23 cellular contexts compared by ENCODE assay signal in the genomic region with DNA sequence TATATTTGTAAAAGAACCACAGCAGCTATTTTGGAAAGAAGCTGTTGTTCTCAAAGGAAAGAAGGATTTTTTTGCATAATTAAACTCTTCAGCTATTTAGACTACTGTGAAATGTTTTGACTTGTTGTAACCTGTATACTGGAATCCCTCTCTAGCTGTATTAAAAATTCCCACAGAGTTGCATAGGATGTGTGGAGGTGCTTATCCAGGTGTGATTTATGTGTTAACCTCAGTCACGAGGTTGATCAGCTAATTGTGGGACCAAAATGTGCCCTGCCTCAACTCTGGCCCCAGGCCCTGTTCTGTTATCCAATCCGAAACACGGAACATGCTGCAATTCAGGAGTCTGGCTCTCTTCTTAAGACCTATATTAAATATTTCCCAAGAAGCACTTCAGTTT.
DNase-seq lines count a peak whose midpoint lies in the region; ATAC-seq and TF ChIP-seq lines count a peak whose summit lies in the region.
"Had no signal": no experiment of that assay in that cellular context is flagged by ENCODE, and none has a peak within 500 bp of the region (broad histone marks: within the 10 kb centered on the region; RNA-seq: fewer than 3 reads in every experiment).

No MANE protein-coding gene starts in this region.

- no peak for DNase-seq in T-helper 2 cell treated with Interferon-gamma antibody and Interleukin-4, amounts not matched to agents 5 μg/mL and 100 μg/mL, for 36 hours (ENCODE audit: low spot score)
- DNase-seq in T-helper 2 cell (no peak), spleen (no peak), CD1c-positive myeloid dendritic cell (ENCODE audit: extremely low spot score) (no peak)
- DNase-seq in activated naive CD8-positive, alpha-beta T cell treated with anti-CD3 and anti-CD28 coated beads, Interleukin-2, amount 10 ng/mL, durations not matched to agents 7 days and 5 days, result no peak
- DNase-seq in activated naive CD8-positive, alpha-beta T cell treated with anti-CD3 and anti-CD28 coated beads for 36 hours, result no peak
- DNase-seq in activated T-helper 2 cell treated with anti-CD3 and anti-CD28 coated beads, Interferon-gamma antibody, Interleukin-2, Interleukin-4, amounts not matched to agents 10 μg/mL and 5 μg/mL and 100 μg/mL, durations not matched to agents 14 hours and 24 hours and 36 hours (ENCODE audit: low spot score), result no peak
- DNase-seq: 8988T; CD4-positive, CD25-positive, alpha-beta regulatory T cell; DMS153; DND-41; GOT3; KBM-7; MM.1S; NCI-H1417; NCI-H1694; NCI-H2029 treated with DMSO at 0.1 percent for 48 hours; NCI-H446 treated with DMSO at 0.1 percent for 48 hours; NCI-H526; PC-9; SHP77 had no signal

- H3K4me3 Mint-ChIP-seq in T-helper 2 cell treated with Interferon-gamma antibody and Interleukin-4, amounts not matched to agents 5 μg/mL and 100 μg/mL, for 36 hours, result no peak overlapping the region
- no peak overlapping the region for H3K4me3 Mint-ChIP-seq in activated naive CD8-positive, alpha-beta T cell treated with anti-CD3 and anti-CD28 coated beads, Interleukin-2, amount 10 ng/mL, durations not matched to agents 7 days and 5 days
- H3K4me3 Mint-ChIP-seq in activated naive CD8-positive, alpha-beta T cell treated with anti-CD3 and anti-CD28 coated beads for 36 hours, result no peak overlapping the region
- H3K4me3 Mint-ChIP-seq in activated T-helper 2 cell treated with anti-CD3 and anti-CD28 coated beads, Interferon-gamma antibody, Interleukin-2, Interleukin-4, amounts not matched to agents 10 μg/mL and 5 μg/mL and 100 μg/mL, durations not matched to agents 14 hours and 24 hours and 36 hours (ENCODE audit: low read depth), result no peak overlapping the region
- H3K4me3 Mint-ChIP-seq: CD4-positive, CD25-positive, alpha-beta regulatory T cell had no signal

- POLR2A ChIA-PET in activated naive CD8-positive, alpha-beta T cell treated with anti-CD3 and anti-CD28 coated beads, Interleukin-2, amount 10 ng/mL, durations not matched to agents 7 days and 5 days (lab: Charles Lee), result interaction anchor here (0.8 to 4.8 kb wide), 5 partner anchors 9 to 90 kb away, joined by 3 to 140 read pairs (median 3); a partner anchor contains a TSS

- H3K36me3 Mint-ChIP-seq in T-helper 2 cell treated with Interferon-gamma antibody and Interleukin-4, amounts not matched to agents 5 μg/mL and 100 μg/mL, for 36 hours (ENCODE audit: low read depth), result peaks cover 18% of the 10 kb centered on the region
- peaks cover 10% of the 10 kb centered on the region for H3K36me3 Mint-ChIP-seq in activated naive CD8-positive, alpha-beta T cell treated with anti-CD3 and anti-CD28 coated beads, Interleukin-2, amount 10 ng/mL, durations not matched to agents 7 days and 5 days
- H3K36me3 Mint-ChIP-seq in activated naive CD8-positive, alpha-beta T cell treated with anti-CD3 and anti-CD28 coated beads for 36 hours, result no peaks in the 10 kb centered on the region
- H3K36me3 Mint-ChIP-seq in activated T-helper 2 cell treated with anti-CD3 and anti-CD28 coated beads, Interferon-gamma antibody, Interleukin-2, Interleukin-4, amounts not matched to agents 10 μg/mL and 5 μg/mL and 100 μg/mL, durations not matched to agents 14 hours and 24 hours and 36 hours (ENCODE audit: low read depth), result peaks cover 13% of the 10 kb centered on the region

- H3K4me1 ChIP-seq in spleen, result peaks cover 3 to 56% (median 19%) of the 10 kb centered on the region in 6 donors
- H3K4me1 ChIP-seq: HAP-1 had no signal

- ATAC-seq in activated naive CD8-positive, alpha-beta T cell treated with anti-CD3 and anti-CD28 coated beads, Interleukin-2, amount 10 ng/mL, durations not matched to agents 7 days and 5 days (ENCODE audit: low read depth), result no peak
- no peak for ATAC-seq in GM18870 (IDR thresholded peaks at IDR 0.05; ENCODE audit: unreplicated experiment)

- no peaks in the 10 kb centered on the region for H3K27me3 Mint-ChIP-seq in T-helper 2 cell treated with Interferon-gamma antibody and Interleukin-4, amounts not matched to agents 5 μg/mL and 100 μg/mL, for 36 hours (ENCODE audit: low read depth)
- H3K27me3 Mint-ChIP-seq in activated naive CD8-positive, alpha-beta T cell treated with anti-CD3 and anti-CD28 coated beads, Interleukin-2, amount 10 ng/mL, durations not matched to agents 7 days and 5 days, result no peaks in the 10 kb centered on the region
- no peaks in the 10 kb centered on the region for H3K27me3 Mint-ChIP-seq in activated naive CD8-positive, alpha-beta T cell treated with anti-CD3 and anti-CD28 coated beads for 36 hours
- no peaks in the 10 kb centered on the region for H3K27me3 Mint-ChIP-seq in activated T-helper 2 cell treated with anti-CD3 and anti-CD28 coated beads, Interferon-gamma antibody, Interleukin-2, Interleukin-4, amounts not matched to agents 10 μg/mL and 5 μg/mL and 100 μg/mL, durations not matched to agents 14 hours and 24 hours and 36 hours (ENCODE audit: low read depth)
- H3K27me3 Mint-ChIP-seq: CD4-positive, CD25-positive, alpha-beta regulatory T cell had no signal

- intact Hi-C loops in activated T-helper 2 cell treated with anti-CD3 and anti-CD28 coated beads, Interferon-gamma antibody, Interleukin-2, Interleukin-4, amounts not matched to agents 10 μg/mL and 5 μg/mL and 100 μg/mL, durations not matched to agents 14 hours and 24 hours and 36 hours (cut with micrococcal nuclease), result no loop called here
- intact Hi-C loops in spleen (cut with DNase I; ENCODE audit: low total_unique reads), result no loop called here

- no peaks in the 10 kb centered on the region for H3K27me3 ChIP-seq in spleen (replicated peaks in 1 of 7)

- peaks cover 69% of the 10 kb centered on the region for H3K4me1 Mint-ChIP-seq in T-helper 2 cell treated with Interferon-gamma antibody and Interleukin-4, amounts not matched to agents 5 μg/mL and 100 μg/mL, for 36 hours (ENCODE audit: low read depth)
- H3K4me1 Mint-ChIP-seq in activated naive CD8-positive, alpha-beta T cell treated with anti-CD3 and anti-CD28 coated beads, Interleukin-2, amount 10 ng/mL, durations not matched to agents 7 days and 5 days, result peaks cover 67% of the 10 kb centered on the region
- peaks cover 54% of the 10 kb centered on the region for H3K4me1 Mint-ChIP-seq in activated naive CD8-positive, alpha-beta T cell treated with anti-CD3 and anti-CD28 coated beads for 36 hours
- peaks cover 65% of the 10 kb centered on the region for H3K4me1 Mint-ChIP-seq in activated T-helper 2 cell treated with anti-CD3 and anti-CD28 coated beads, Interferon-gamma antibody, Interleukin-2, Interleukin-4, amounts not matched to agents 10 μg/mL and 5 μg/mL and 100 μg/mL, durations not matched to agents 14 hours and 24 hours and 36 hours (ENCODE audit: low read depth)

- 76 to 95% (median 89%) methylated on average over 3 of the region's 3 CpGs for WGBS in spleen, 5 donors

- H3K36me3 ChIP-seq in spleen, result no peaks in the 10 kb centered on the region
- H3K36me3 ChIP-seq: HAP-1 had no signal

- no peak for TF ChIP-seq POLR2A in spleen (IDR thresholded peaks at IDR 0.05)

- H3K9me3 ChIP-seq in spleen, result no peaks in the 10 kb centered on the region
- H3K9me3 ChIP-seq: HAP-1 had no signal

- peak overlapping the region; percentile 15 for H3K27ac Mint-ChIP-seq in T-helper 2 cell treated with Interferon-gamma antibody and Interleukin-4, amounts not matched to agents 5 μg/mL and 100 μg/mL, for 36 hours
- H3K27ac Mint-ChIP-seq in activated naive CD8-positive, alpha-beta T cell treated with anti-CD3 and anti-CD28 coated beads, Interleukin-2, amount 10 ng/mL, durations not matched to agents 7 days and 5 days, result peak overlapping the region; percentile 77
- no peak overlapping the region for H3K27ac Mint-ChIP-seq in activated naive CD8-positive, alpha-beta T cell treated with anti-CD3 and anti-CD28 coated beads for 36 hours
- H3K27ac Mint-ChIP-seq in activated T-helper 2 cell treated with anti-CD3 and anti-CD28 coated beads, Interferon-gamma antibody, Interleukin-2, Interleukin-4, amounts not matched to agents 10 μg/mL and 5 μg/mL and 100 μg/mL, durations not matched to agents 14 hours and 24 hours and 36 hours, result peak overlapping the region; percentile 38

- H3K9me3 Mint-ChIP-seq in T-helper 2 cell treated with Interferon-gamma antibody and Interleukin-4, amounts not matched to agents 5 μg/mL and 100 μg/mL, for 36 hours, result peaks cover 11% of the 10 kb centered on the region
- peaks cover 7% of the 10 kb centered on the region for H3K9me3 Mint-ChIP-seq in activated naive CD8-positive, alpha-beta T cell treated with anti-CD3 and anti-CD28 coated beads, Interleukin-2, amount 10 ng/mL, durations not matched to agents 7 days and 5 days
- H3K9me3 Mint-ChIP-seq in activated naive CD8-positive, alpha-beta T cell treated with anti-CD3 and anti-CD28 coated beads for 36 hours, result peaks cover 1% of the 10 kb centered on the region
- H3K9me3 Mint-ChIP-seq in activated T-helper 2 cell treated with anti-CD3 and anti-CD28 coated beads, Interferon-gamma antibody, Interleukin-2, Interleukin-4, amounts not matched to agents 10 μg/mL and 5 μg/mL and 100 μg/mL, durations not matched to agents 14 hours and 24 hours and 36 hours, result peaks cover 7% of the 10 kb centered on the region

- H3K27ac ChIP-seq in spleen, result peak overlapping the region in 7 of 8 donors; percentile 61 to 83 (median 76)
- H3K27ac ChIP-seq: PC-9 had no signal

- no peak overlapping the region for H3K4me3 ChIP-seq in spleen
- H3K4me3 ChIP-seq: HAP-1, PC-9 had no signal

- TF ChIP-seq CTCF in spleen (IDR thresholded peaks at IDR 0.05 in 8 of 11, conservative IDR thresholded peaks at IDR 0.05 in 3 of 11), result no peak
